In genomic region chr16:84467256-84467655, GRCh38 we compare ENCODE assay signal across 16 cellular contexts. TPM values are rescaled to one million over a fixed set of nuclear protein-coding genes. Genes with fewer than 3 reads are reported as not detected.
DNase-seq lines count a peak whose midpoint lies in the region; ATAC-seq and TF ChIP-seq lines count a peak whose summit lies in the region.
"Had no signal": no experiment of that assay in that cellular context is flagged by ENCODE, and none has a peak within 500 bp of the region (broad histone marks: within the 10 kb centered on the region; RNA-seq: fewer than 3 reads in every experiment).

No MANE protein-coding gene starts in this region.

- H3K36me3 Mint-ChIP-seq in natural killer cell treated with Interleukin-12 subunit alpha and Interleukin-12 subunit beta and Interleukin-15 and Interleukin-18, amount 100 ng/mL, for 72 hours, result peaks cover 22% of the 10 kb centered on the region
- H3K36me3 Mint-ChIP-seq in natural killer cell, result peaks cover 7% of the 10 kb centered on the region

- no peak for TF ChIP-seq EP300 in esophagus muscularis mucosa (IDR thresholded peaks at IDR 0.05)

- H3K4me3 Mint-ChIP-seq in natural killer cell treated with Interleukin-12 subunit alpha and Interleukin-12 subunit beta and Interleukin-15 and Interleukin-18, amount 100 ng/mL, for 72 hours, result no peak overlapping the region
- no peak overlapping the region for H3K4me3 Mint-ChIP-seq in natural killer cell
- H3K4me3 Mint-ChIP-seq: B cell; CD4-positive, CD25-positive, alpha-beta regulatory T cell; HFFc6 had no signal

- H3K9me3 ChIP-seq in esophagus muscularis mucosa (peaks cover 0 to 17% (median 11%) of the 10 kb centered on the region in 4 donors), tibial artery (peaks cover 0 to 7% (median 3%) of the 10 kb centered on the region in 3 donors)

- H3K27ac ChIP-seq in coronary artery, result no peak overlapping the region
- H3K27ac ChIP-seq in esophagus muscularis mucosa (replicated peaks in 1 of 4), result no peak overlapping the region
- H3K27ac ChIP-seq in tibial artery, result no peak overlapping the region

- H3K27ac Mint-ChIP-seq in natural killer cell treated with Interleukin-12 subunit alpha and Interleukin-12 subunit beta and Interleukin-15 and Interleukin-18, amount 100 ng/mL, for 72 hours, result no peak overlapping the region
- H3K27ac Mint-ChIP-seq in natural killer cell, result no peak overlapping the region
- H3K27ac Mint-ChIP-seq: B cell; CD4-positive, CD25-positive, alpha-beta regulatory T cell; HFFc6 had no signal

- peak; percentile 28 for DNase-seq in natural killer cell treated with Interleukin-12 subunit alpha and Interleukin-12 subunit beta and Interleukin-15 and Interleukin-18, amount 100 ng/mL, for 72 hours (ENCODE audit: low spot score)
- DNase-seq in natural killer cell (no peak), coronary artery (ENCODE audit: low spot score) (peak; percentile 31), kidney tubule cell (ENCODE audit: low spot score) (peak; percentile 71), epidermal melanocyte (ENCODE audit: insufficient read length, low spot score) (no peak), esophagus muscularis mucosa (ENCODE audit: extremely low spot score) (no peak), tibial artery (no peak)
- DNase-seq: CD4-positive, CD25-positive, alpha-beta regulatory T cell; HFFc6; KBM-7; NCI-H1417 treated with DMSO at 0.1 percent for 48 hours; NCI-H1930; NCI-H2171 treated with DMSO at 0.1 percent for 48 hours; NCI-H446 treated with DMSO at 0.1 percent for 48 hours; NCI-H748 treated with DMSO at 0.1 percent for 48 hours had no signal

- WGBS in esophagus muscularis mucosa, result 78% methylated on average over 1 of the region's 1 CpG

- TF ChIP-seq CTCF in natural killer cell (IDR thresholded peaks at IDR 0.05) (no peak), coronary artery (IDR thresholded peaks at IDR 0.05) (no peak), esophagus muscularis mucosa (IDR thresholded peaks at IDR 0.05) (no peak), tibial artery (IDR thresholded peaks at IDR 0.05) (no peak)

- H3K27me3 ChIP-seq in esophagus muscularis mucosa, result no peaks in the 10 kb centered on the region
- no peaks in the 10 kb centered on the region for H3K27me3 ChIP-seq in tibial artery

- H3K4me3 ChIP-seq in coronary artery, result no peak overlapping the region
- H3K4me3 ChIP-seq in esophagus muscularis mucosa, result no peak overlapping the region
- H3K4me3 ChIP-seq in tibial artery, result no peak overlapping the region

- H3K9me3 Mint-ChIP-seq in natural killer cell treated with Interleukin-12 subunit alpha and Interleukin-12 subunit beta and Interleukin-15 and Interleukin-18, amount 100 ng/mL, for 72 hours, result peaks cover 2% of the 10 kb centered on the region
- H3K9me3 Mint-ChIP-seq in natural killer cell, result peaks cover 0 to 8% of the 10 kb centered on the region in 2 donors

- TF ChIP-seq POLR2A in esophagus muscularis mucosa (IDR thresholded peaks at IDR 0.05; ENCODE audit: low read depth), result no peak

- H3K4me1 Mint-ChIP-seq in natural killer cell treated with Interleukin-12 subunit alpha and Interleukin-12 subunit beta and Interleukin-15 and Interleukin-18, amount 100 ng/mL, for 72 hours (ENCODE audit: low read depth in 2 of 2), result no peaks in the 10 kb centered on the region
- no peaks in the 10 kb centered on the region for H3K4me1 Mint-ChIP-seq in natural killer cell
- H3K4me1 Mint-ChIP-seq: B cell had no signal

- H3K36me3 ChIP-seq in esophagus muscularis mucosa, result peaks cover 4 to 24% (median 20%) of the 10 kb centered on the region in 4 donors
- H3K36me3 ChIP-seq in tibial artery, result peaks cover 24 to 53% (median 37%) of the 10 kb centered on the region in 3 donors

- intact Hi-C loops in natural killer cell (cut with micrococcal nuclease) (no loop called here), esophagus muscularis mucosa (cut with DNase I) (no loop called here), tibial artery (cut with DNase I; ENCODE audit: low total_unique reads) (no loop called here)

- no peak for ATAC-seq in natural killer cell treated with Interleukin-12 subunit alpha and Interleukin-12 subunit beta and Interleukin-15 and Interleukin-18, amount 100 ng/mL, for 72 hours
- ATAC-seq in natural killer cell, result no peak

- H3K27me3 Mint-ChIP-seq in natural killer cell treated with Interleukin-12 subunit alpha and Interleukin-12 subunit beta and Interleukin-15 and Interleukin-18, amount 100 ng/mL, for 72 hours, result no peaks in the 10 kb centered on the region
- peaks cover 0 to 2% of the 10 kb centered on the region in 2 donors for H3K27me3 Mint-ChIP-seq in natural killer cell (ENCODE audit: low read depth in 2 of 2)
- H3K27me3 Mint-ChIP-seq: B cell; CD4-positive, CD25-positive, alpha-beta regulatory T cell had no signal

- H3K4me1 ChIP-seq in esophagus muscularis mucosa (no peaks in the 10 kb centered on the region), tibial artery (no peaks in the 10 kb centered on the region)

RNA-seq across cellular contexts. Expression of gene MEAK7, which starts 37.2 kb away (rescaled TPM):
- 10 to 100 TPM in 1 of 2 donors, 1 to 10 TPM in 1; 9.4 to 10.0 TPM for total RNA-seq in natural killer cell treated with Interleukin-12 subunit alpha and Interleukin-12 subunit beta and Interleukin-15 and Interleukin-18, amount 100 ng/mL, for 72 hours
- total RNA-seq in natural killer cell, result 1 to 10 TPM; 4.8 to 8.5 (median 4.8) TPM
- total RNA-seq in esophagus muscularis mucosa, result 10 to 100 TPM in 2 of 4 donors, 1 to 10 TPM in 2; 8.3 to 13.0 (median 9.6) TPM

Comparison
In these comparisons a context has a peak if more than half of its experiments do, and no peak if none do; other contexts are left out.
1. DNase-seq: peak in natural killer cell treated with Interleukin-12 subunit alpha and Interleukin-12 subunit beta and Interleukin-15 and Interleukin-18, amount 100 ng/mL, for 72 hours (single experiment), coronary artery (single experiment) and kidney tubule cell (single experiment); none in natural killer cell (single experiment), epidermal melanocyte (single experiment), esophagus muscularis mucosa (single experiment) and tibial artery (0 of 2).